27 cellular contexts compared by ENCODE assay signal in genomic region chr3:149723781-149724180, GRCh38.
"Had no signal": no experiment of that assay in that cellular context is flagged by ENCODE, and none has a peak within 500 bp of the region (broad histone marks: within the 10 kb centered on the region; RNA-seq: fewer than 3 reads in every experiment).

No MANE protein-coding gene starts in this region.

- H3K4me1 Mint-ChIP-seq: endodermal cell; memory B cell; mesothelial cell of epicardium; naive B cell; nephron; stimulated activated naive B cell treated with anti-CD40 and anti-IgM and Interleukin-4, amounts not matched to agents 10 μg/mL and 1 μg/mL and 100 μg/mL, for 72 hours had no signal

- H3K27me3 ChIP-seq: colonic mucosa, gastrocnemius medialis, right atrium auricular region, sigmoid colon, tibial nerve, upper lobe of right lung, uterus had no signal

- H3K4me1 ChIP-seq: colonic mucosa, gastrocnemius medialis, prostate gland, right atrium auricular region, sigmoid colon, tibial nerve, upper lobe of right lung, uterus had no signal

- H3K36me3 ChIP-seq: colonic mucosa, gastrocnemius medialis, prostate gland, right atrium auricular region, sigmoid colon, thoracic aorta, upper lobe of right lung, uterus had no signal

- DNase-seq: colonic mucosa; effector CD8-positive, alpha-beta T cell; endodermal cell; gastrocnemius medialis; head of caudate nucleus; kidney; mucosa of descending colon; naive B cell; nucleus accumbens; sigmoid colon; stimulated activated CD4-positive, alpha-beta T cell treated with anti-CD3 and anti-CD28 coated beads, Interleukin-15, amount 100 ng/mL, for 24 hours; stimulated activated CD4-positive, alpha-beta T cell treated with anti-CD3 and anti-CD28 coated beads, Interleukin-2, amount 100 ng/mL, for 48 hours; stimulated activated naive B cell treated with anti-CD40 and anti-IgM and Interleukin-4, amounts not matched to agents 10 μg/mL and 1 μg/mL and 100 μg/mL, for 72 hours; upper lobe of right lung; uterus had no signal

- H3K4me3 Mint-ChIP-seq: dendritic cell treated with granulocyte-macrophage colony-stimulating factor and Interleukin-4, amounts not matched to agents 40 ng/mL and 50 ng/mL, for 4 days; endodermal cell; memory B cell; mesothelial cell of epicardium; naive B cell; nephron; stimulated activated naive B cell treated with anti-CD40 and anti-IgM and Interleukin-4, amounts not matched to agents 10 μg/mL and 1 μg/mL and 100 μg/mL, for 72 hours; stimulated activated naive CD8-positive, alpha-beta T cell treated with anti-CD3 and anti-CD28 coated beads, Interleukin-15, Interleukin-2, amounts not matched to agents 100 ng/mL and 50 ng/mL, for 24 hours had no signal

- H3K4me3 ChIP-seq: colonic mucosa, gastrocnemius medialis, lung, mucosa of descending colon, prostate gland, right atrium auricular region, sigmoid colon, skin epidermis, thoracic aorta, tibial nerve, upper lobe of right lung, uterus had no signal

- H3K27ac Mint-ChIP-seq: dendritic cell treated with granulocyte-macrophage colony-stimulating factor and Interleukin-4, amounts not matched to agents 40 ng/mL and 50 ng/mL, for 4 days; endodermal cell; memory B cell; mesothelial cell of epicardium; naive B cell; nephron; stimulated activated naive B cell treated with anti-CD40 and anti-IgM and Interleukin-4, amounts not matched to agents 10 μg/mL and 1 μg/mL and 100 μg/mL, for 72 hours; stimulated activated naive CD8-positive, alpha-beta T cell treated with anti-CD3 and anti-CD28 coated beads, Interleukin-15, Interleukin-2, amounts not matched to agents 100 ng/mL and 50 ng/mL, for 24 hours had no signal

- H3K27ac ChIP-seq: colonic mucosa, epithelial cell of prostate, gastrocnemius medialis, prostate gland, right atrium auricular region, sigmoid colon, skin epidermis, thoracic aorta, tibial nerve, upper lobe of right lung, uterus had no signal

- H3K9me3 ChIP-seq: colonic mucosa, prostate gland, uterus had no signal

- H3K27me3 Mint-ChIP-seq: memory B cell; stimulated activated naive B cell treated with anti-CD40 and anti-IgM and Interleukin-4, amounts not matched to agents 10 μg/mL and 1 μg/mL and 100 μg/mL, for 72 hours had no signal
